Comparison of ENCODE assay signal across 2 cellular contexts in the genomic region with DNA sequence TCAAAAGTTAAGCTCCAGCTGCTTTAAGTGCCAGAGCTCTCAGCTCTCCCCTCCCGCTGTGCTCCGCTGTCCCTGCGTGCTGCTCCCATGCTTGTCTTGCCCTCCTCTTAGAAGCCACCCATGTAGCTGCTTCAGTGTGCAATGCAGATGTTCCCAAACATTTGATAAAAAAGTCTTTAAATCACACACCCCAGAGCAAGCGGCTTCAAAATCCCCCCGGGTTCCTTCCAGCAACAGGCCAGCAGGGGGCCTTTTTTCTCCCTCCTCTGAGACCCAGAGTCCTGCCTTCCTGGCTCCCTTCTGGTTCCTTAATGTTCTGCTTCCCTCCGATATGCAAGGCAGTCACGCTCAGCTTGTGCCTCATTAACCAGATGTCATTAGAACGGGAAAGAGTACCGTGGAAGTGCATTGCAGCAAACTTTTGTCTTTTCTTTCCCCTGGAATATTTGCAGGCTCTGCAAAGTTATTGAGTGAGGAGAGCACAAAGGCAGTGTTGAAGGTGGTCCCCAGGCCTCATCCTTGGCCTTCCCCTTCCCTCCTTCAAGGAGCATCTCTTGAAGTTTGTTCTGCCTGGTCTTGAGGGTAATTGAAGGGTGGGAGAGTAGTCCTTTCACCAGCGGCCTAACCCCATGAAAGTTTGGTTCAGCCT.
A peak's percentile ranks its signal among the peaks of the same experiment; 100 is the strongest.
TF ChIP-seq lines count a peak whose summit lies in the region.

No MANE protein-coding gene starts in this region.

TF ChIP-seq in IMR-90, 13 proteins besides CTCF, POLR2A, EP300 and RAD21:
- TF ChIP-seq SMC3 (IDR thresholded peaks at IDR 0.05; ENCODE audit: low read depth, low read length) (peak; percentile 82), NFE2L2 (IDR thresholded peaks at IDR 0.05; ENCODE audit: low read depth, low read length) (no peak), BHLHE40 (IDR thresholded peaks at IDR 0.05; ENCODE audit: low read depth, low read length) (no peak)

TF ChIP-seq in H1, 55 proteins besides CTCF, POLR2A, EP300 and RAD21:
- TF ChIP-seq, protein P1, sequence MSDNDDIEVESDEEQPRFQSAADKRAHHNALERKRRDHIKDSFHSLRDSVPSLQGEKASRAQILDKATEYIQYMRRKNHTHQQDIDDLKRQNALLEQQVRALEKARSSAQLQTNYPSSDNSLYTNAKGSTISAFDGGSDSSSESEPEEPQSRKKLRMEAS (IDR thresholded peaks at IDR 0.05), result peak; percentile 27; the same call in 1 of the 2 replicates
- no peak for TF ChIP-seq SAP30 (IDR thresholded peaks at IDR 0.05; ENCODE audit: insufficient read depth, insufficient replicate concordance, low read length)
- TF ChIP-seq TBP (IDR thresholded peaks at IDR 0.05; ENCODE audit: low read depth, low read length), result 0 out of 2 replicates have a peak, but pooled peaks have one; percentile 15
